1 cellular context compared by ENCODE assay signal in genomic region chr22:35587447-35587870, GRCh38.
TF ChIP-seq lines count a peak whose summit lies in the region.

No MANE protein-coding gene starts in this region.

TF ChIP-seq in HCT116, 20 proteins besides CTCF, POLR2A, EP300 and RAD21 (continued from another document):
- no peak for TF ChIP-seq YY1 (IDR thresholded peaks at IDR 0.05; ENCODE audit: extremely low read depth, insufficient replicate concordance, low read depth, low read length)
- TF ChIP-seq POLR2AphosphoS5 (IDR thresholded peaks at IDR 0.05; ENCODE audit: low read depth, low read length) = no peak
- TF ChIP-seq CEBPB (IDR thresholded peaks at IDR 0.05; ENCODE audit: low read depth) = no peak
- TF ChIP-seq EGR1 (IDR thresholded peaks at IDR 0.05; ENCODE audit: low read depth) = no peak
- TF ChIP-seq, protein P1, sequence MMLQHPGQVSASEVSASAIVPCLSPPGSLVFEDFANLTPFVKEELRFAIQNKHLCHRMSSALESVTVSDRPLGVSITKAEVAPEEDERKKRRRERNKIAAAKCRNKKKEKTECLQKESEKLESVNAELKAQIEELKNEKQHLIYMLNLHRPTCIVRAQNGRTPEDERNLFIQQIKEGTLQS (IDR thresholded peaks at IDR 0.05) = no peak
- TF ChIP-seq ZBTB33 (IDR thresholded peaks at IDR 0.05; ENCODE audit: extremely low read depth, insufficient replicate concordance, low read length) = no peak
- TF ChIP-seq ZFX (IDR thresholded peaks at IDR 0.05) = no peak
- TF ChIP-seq EZH2 (IDR thresholded peaks at IDR 0.05) = no peak
